ENCODE assay signal across 1 cellular context in genomic region chr7:27842851-27843250, GRCh38.
TF ChIP-seq lines count a peak whose summit lies in the region.

No MANE protein-coding gene starts in this region.

TF ChIP-seq in GM23338, 12 proteins besides CTCF, POLR2A, EP300 and RAD21 (continued from another document):
- TF ChIP-seq ZNF462 (CRISPR knock-in tag; IDR thresholded peaks at IDR 0.05) (no peak), ZNF114 (CRISPR knock-in tag; IDR thresholded peaks at IDR 0.05) (no peak), POLR2AphosphoS5 (IDR thresholded peaks at IDR 0.05; ENCODE audit: low read depth) (no peak), NANOG (IDR thresholded peaks at IDR 0.05; ENCODE audit: borderline replicate concordance) (no peak), JUNB (IDR thresholded peaks at IDR 0.05; ENCODE audit: unreplicated experiment) (no peak), ETS1 (IDR thresholded peaks at IDR 0.05) (no peak), ZNF331 (CRISPR knock-in tag; IDR thresholded peaks at IDR 0.05; ENCODE audit: low read depth) (no peak)
TF ChIP-seq in GM23338: peak in this region for 0.
